ENCODE assay signal across 14 cellular contexts in the genomic region with DNA sequence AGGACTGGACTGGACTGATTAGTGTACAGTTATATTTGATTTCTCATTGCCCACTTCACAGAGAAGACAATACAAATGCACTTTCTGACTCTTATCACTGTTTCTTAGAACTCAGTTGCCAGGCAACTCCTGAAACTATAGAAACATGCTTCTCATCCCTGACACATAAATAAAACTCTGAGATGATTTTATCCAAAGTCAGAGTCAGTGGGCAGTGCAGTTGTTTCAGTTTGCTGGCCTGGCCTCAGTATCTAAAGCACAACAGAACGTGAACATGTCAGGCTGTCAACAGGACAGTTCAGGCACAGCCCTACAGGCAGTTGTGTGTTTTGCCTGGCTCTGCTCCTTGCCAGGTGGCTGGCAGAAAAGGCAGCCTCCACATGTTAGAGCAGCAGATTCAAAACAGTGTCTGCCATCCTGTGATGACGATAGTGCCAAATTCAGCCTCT.
DNase-seq lines count a peak whose midpoint lies in the region; ATAC-seq and TF ChIP-seq lines count a peak whose summit lies in the region.
"Had no signal": no experiment of that assay in that cellular context is flagged by ENCODE, and none has a peak within 500 bp of the region (broad histone marks: within the 10 kb centered on the region; RNA-seq: fewer than 3 reads in every experiment).

No MANE protein-coding gene starts in this region.

- no peaks in the 10 kb centered on the region for H3K27me3 ChIP-seq in heart right ventricle
- H3K27me3 ChIP-seq in gastrocnemius medialis = no peaks in the 10 kb centered on the region
- H3K27me3 ChIP-seq in Peyer's patch = no peaks in the 10 kb centered on the region
- H3K27me3 ChIP-seq: body of pancreas, SJSA1 had no signal

- TF ChIP-seq POLR2A in gastrocnemius medialis (IDR thresholded peaks at IDR 0.05) (no peak), Peyer's patch (IDR thresholded peaks at IDR 0.05) (no peak)

- ATAC-seq in heart right ventricle (peak; percentile 90 to 100 (median 98)), gastrocnemius medialis (peak; percentile 23 to 57), GM21825 (IDR thresholded peaks at IDR 0.05; ENCODE audit: unreplicated experiment) (no peak), HG02610 (IDR thresholded peaks at IDR 0.05; ENCODE audit: unreplicated experiment) (no peak)
- ATAC-seq: body of pancreas; effector memory CD8-positive, alpha-beta T cell had no signal

- H3K4me1 ChIP-seq in heart right ventricle (peaks cover 0 to 15% (median 0%) of the 10 kb centered on the region in 9 donors), gastrocnemius medialis (peaks cover 0 to 9% of the 10 kb centered on the region in 2 donors), Peyer's patch (no peaks in the 10 kb centered on the region)
- H3K4me1 ChIP-seq: body of pancreas, SJSA1 had no signal

- intact Hi-C loops in heart right ventricle (cut with DNase I) = no loop called here
- intact Hi-C loops in gastrocnemius medialis (cut with DNase I; ENCODE audit: low total_unique reads) = no loop called here

- 21 to 36% methylated on average over 2 of the region's 2 CpGs for WGBS in heart right ventricle, 2 donors

- no peak for TF ChIP-seq CTCF in cardiac fibroblast (IDR thresholded peaks at IDR 0.05; ENCODE audit: low read depth, low read length)
- TF ChIP-seq CTCF in heart right ventricle (IDR thresholded peaks at IDR 0.05) = peak in 1 of 9 donors; percentile 12
- TF ChIP-seq CTCF in gastrocnemius medialis (IDR thresholded peaks at IDR 0.05 in 4 of 5, conservative IDR thresholded peaks at IDR 0.05 in 1 of 5) = no peak
- TF ChIP-seq CTCF in Peyer's patch (IDR thresholded peaks at IDR 0.05) = no peak

- in situ Hi-C loops in gastrocnemius medialis (cut with MboI; ENCODE audit: low sequenced_read_pairs in 4 of 4) = no loop called here

- H3K36me3 ChIP-seq in heart right ventricle (peaks cover 0 to 22% (median 0%) of the 10 kb centered on the region in 9 donors), gastrocnemius medialis (peaks cover 0 to 6% of the 10 kb centered on the region in 2 donors), Peyer's patch (no peaks in the 10 kb centered on the region)
- H3K36me3 ChIP-seq: SJSA1 had no signal

- H3K27ac ChIP-seq in heart right ventricle (peak overlapping the region in 2 of 10 donors; percentile 3 to 23), gastrocnemius medialis (peak overlapping the region in 3 of 4 donors; percentile 19 to 26 (median 20)), Peyer's patch (peak overlapping the region in 1 of 4 donors; percentile 11)
- H3K27ac ChIP-seq: body of pancreas, SJSA1 had no signal

- peaks cover 0 to 4% (median under 1%) of the 10 kb centered on the region in 11 donors for H3K9me3 ChIP-seq in heart right ventricle
- H3K9me3 ChIP-seq in gastrocnemius medialis = no peaks in the 10 kb centered on the region
- H3K9me3 ChIP-seq in Peyer's patch = no peaks in the 10 kb centered on the region
- H3K9me3 ChIP-seq: body of pancreas, SJSA1 had no signal

- DNase-seq in M059J (ENCODE audit: low read depth) (peak; percentile 19), cardiac fibroblast (ENCODE audit: low read depth in 2 of 2) (peak; percentile 54 to 55), heart right ventricle (peak; percentile 44 to 65), gastrocnemius medialis (peak in 1 of 2 donors; percentile 20), Peyer's patch (no peak)
- no peak for DNase-seq in activated T-cell treated with anti-CD3 and anti-CD28 coated beads, Interleukin-2, amount 50 U/mL, for 1 hour
- DNase-seq: activated CD8-positive, alpha-beta memory T cell treated with anti-CD3 and anti-CD28 coated beads for 24 hours; activated gamma-delta T cell treated with Interleukin-2 at 50 U/mL for 16 hours; body of pancreas; effector memory CD8-positive, alpha-beta T cell; NCI-H2107 had no signal

- H3K4me3 ChIP-seq in cardiac fibroblast (replicated peaks in 1 of 2; ENCODE audit: low read depth in 2 of 2, low read length in 2 of 2) (no peak overlapping the region), heart right ventricle (no peak overlapping the region), gastrocnemius medialis (no peak overlapping the region), Peyer's patch (no peak overlapping the region)
- H3K4me3 ChIP-seq: body of pancreas, SJSA1 had no signal

Comparison
In these comparisons a context has a peak if more than half of its experiments do, and no peak if none do; other contexts are left out.
1. DNase-seq: peak in M059J (single experiment), cardiac fibroblast (2 of 2) and heart right ventricle (2 of 2); none in activated T-cell treated with anti-CD3 and anti-CD28 coated beads, Interleukin-2, amount 50 U/mL, for 1 hour (single experiment) and Peyer's patch (0 of 3).
2. ATAC-seq: peak in heart right ventricle (8 of 8) and gastrocnemius medialis (2 of 2); none in GM21825 (single experiment) and HG02610 (single experiment).